18 cellular contexts compared by ENCODE assay signal in genomic region chr2:9883897-9884296, GRCh38.
"Had no signal": no experiment of that assay in that cellular context is flagged by ENCODE, and none has a peak within 500 bp of the region (broad histone marks: within the 10 kb centered on the region; RNA-seq: fewer than 3 reads in every experiment).

No MANE protein-coding gene starts in this region.

- DNase-seq: activated CD4-positive, alpha-beta T cell treated with anti-CD3 and anti-CD28 coated beads for 48 hours; activated CD4-positive, alpha-beta T cell treated with anti-CD3 and anti-CD28 coated beads, Interleukin-2, amount 50 U/mL, for 4 hours; activated CD4-positive, CD25-positive, alpha-beta regulatory T cell treated with anti-CD3 and anti-CD28 coated beads, Interleukin-2, amount 50 U/mL, for 72 hours; activated CD8-positive, alpha-beta memory T cell treated with anti-CD3 and anti-CD28 coated beads, Interleukin-2, amount 50 U/mL, for 48 hours; activated CD8-positive, alpha-beta T cell treated with anti-CD3 and anti-CD28 coated beads, Interleukin-2, amount 10 ng/mL, durations not matched to agents 7 days and 5 days; activated naive CD4-positive, alpha-beta T cell treated with anti-CD3 and anti-CD28 coated beads, Interleukin-2, amount 50 U/mL, for 16 hours; activated naive CD8-positive, alpha-beta T cell treated with anti-CD3 and anti-CD28 coated beads, Interleukin-2, amount 10 ng/mL, durations not matched to agents 7 days and 5 days; activated T-cell treated with anti-CD3 and anti-CD28 coated beads, Interleukin-2, amount 50 U/mL, for 1 hour; adrenal gland; Karpas-422; NCI-H1048; NCI-H146; NCI-H2029 treated with DMSO at 0.1 percent for 48 hours; NCI-H345; NCI-H510A treated with DMSO at 0.1 percent for 48 hours; NCI-H69; PC-3; SHP77 treated with DMSO at 0.1 percent for 48 hours had no signal

- H3K27ac ChIP-seq: adrenal gland had no signal

- H3K36me3 ChIP-seq: adrenal gland had no signal

- H3K4me3 ChIP-seq: adrenal gland had no signal

- H3K27me3 ChIP-seq: adrenal gland had no signal

- ATAC-seq: activated CD8-positive, alpha-beta T cell treated with anti-CD3 and anti-CD28 coated beads, Interleukin-2, amount 10 ng/mL, durations not matched to agents 7 days and 5 days; PC-3 had no signal
